ENCODE assay signal across 25 cellular contexts in the genomic region with DNA sequence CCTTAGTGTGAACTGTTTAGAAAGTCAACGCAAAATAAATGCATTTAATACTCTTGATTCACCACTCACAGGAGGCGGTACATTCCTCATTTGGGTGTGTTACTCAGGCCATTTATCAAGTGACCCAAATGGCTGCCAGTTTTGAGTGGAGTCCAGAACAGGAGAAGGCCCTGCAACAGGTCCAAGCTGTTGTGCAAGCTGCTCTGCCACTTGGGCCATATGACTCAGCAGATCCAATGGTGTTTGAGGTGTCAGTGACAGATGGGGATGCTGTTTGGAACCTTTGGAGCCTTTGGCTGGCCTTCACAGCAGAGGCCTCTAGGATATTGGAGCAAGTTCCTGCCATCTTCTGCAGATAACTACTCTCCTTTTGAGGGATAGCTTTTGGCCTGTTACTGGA.
A peak's percentile ranks its signal among the peaks of the same experiment; 100 is the strongest.
DNase-seq lines count a peak whose midpoint lies in the region; ATAC-seq, FAIRE-seq and TF ChIP-seq lines count a peak whose summit lies in the region.
"Had no signal": no experiment of that assay in that cellular context is flagged by ENCODE, and none has a peak within 500 bp of the region (broad histone marks: within the 10 kb centered on the region; RNA-seq: fewer than 3 reads in every experiment).

No MANE protein-coding gene starts in this region.

- no peak for TF ChIP-seq RAD21 in K562 (CRISPR knock-in tag; conservative IDR thresholded peaks at IDR 0.05 in 1 of 2, IDR thresholded peaks at IDR 0.05 in 1 of 2)

- WGBS in K562 (ENCODE audit: insufficient coverage, low coverage, missing lambda C conversion rate): 10% methylated on average over 2 of the region's 2 CpGs

- TF ChIP-seq POLR2A in K562 (conservative IDR thresholded peaks at IDR 0.05): no peak

- no peaks in the 10 kb centered on the region for H3K27me3 ChIP-seq in K562 (ENCODE audit: control insufficient read depth in 2 of 2, insufficient read depth in 2 of 2, low read length in 2 of 2)
- H3K27me3 ChIP-seq: BE2C, BLaER1 had no signal

- H3K4me2 ChIP-seq in K562 (ENCODE audit: insufficient read depth, low read length): no peak overlapping the region
- H3K4me2 ChIP-seq: BLaER1 had no signal

- CTCF ChIA-PET in K562 (lab: Yijun Ruan, JAX; ENCODE audit: low intra/inter-chr PET ratio): no interaction called here

- ATAC-seq in K562: no peak; the same call in 2 of the 3 replicates
- ATAC-seq: GM12878 had no signal

- H3K4me1 ChIP-seq in K562 (replicated peaks in 1 of 2; ENCODE audit: control insufficient read depth in 2 of 2, insufficient read depth in 2 of 2, low read length in 2 of 2): no peaks in the 10 kb centered on the region
- H3K4me1 ChIP-seq: BE2C, BLaER1 had no signal

- H2AFZ ChIP-seq in K562 (ENCODE audit: low read depth, low read length): peak overlapping the region; percentile 15; the same call in 1 of the 2 replicates

- no peak for TF ChIP-seq EP300 in K562 (IDR thresholded peaks at IDR 0.05; ENCODE audit: low read length)

- H3K9me1 ChIP-seq in K562 (ENCODE audit: control insufficient read depth, insufficient read depth, low read length): no peaks in the 10 kb centered on the region

- no peaks in the 10 kb centered on the region for H4K20me1 ChIP-seq in K562 (replicated peaks; ENCODE audit: control insufficient read depth, insufficient read depth, low read length)
- H4K20me1 ChIP-seq: BLaER1 had no signal

- H3K79me2 ChIP-seq in K562 (ENCODE audit: control insufficient read depth, insufficient read depth, low read length): no peaks in the 10 kb centered on the region

- in situ Hi-C loops in K562 (cut with MboI): no loop called here

- no peaks in the 10 kb centered on the region for H3K36me3 ChIP-seq in K562 (ENCODE audit: control insufficient read depth, insufficient read depth, low read length)
- H3K36me3 ChIP-seq: BE2C, BLaER1 had no signal

- DNase-seq in A172 (ENCODE audit: low spot score): peak; percentile 14
- peak in 1 of 4 experiments; percentile 20 for DNase-seq in K562 (ENCODE audit: extremely low read depth in 1 of 4, low spot score in 3 of 4)
- DNase-seq in pons (ENCODE audit: low spot score): peak; percentile 4
- no peak for DNase-seq in kidney glomerular epithelial cell (lab: John Stamatoyannopoulos, UW)
- DNase-seq in foreskin melanocyte: no peak
- DNase-seq: ACHN; BE2C; C1 segment of cervical spinal cord; CD4-positive, alpha-beta memory T cell; CD4-positive, CD25-positive, alpha-beta regulatory T cell; CD8-positive, alpha-beta memory T cell; COR-L47; DMS 273 treated with DMSO at 0.1 percent for 48 hours; DMS153; DMS53; DMS79; DND-41; EL; GDM1 had no signal

- no peak overlapping the region for H3K27ac ChIP-seq in K562 (ENCODE audit: extremely low read depth, low read depth, low read length)
- H3K27ac ChIP-seq: 22Rv1, BLaER1 had no signal

- BruUV-seq in K562 (replicated peaks; lab: Mats Ljungman, UMichigan): no TSS peak

- no peak for TF ChIP-seq CTCF in K562 (IDR thresholded peaks at IDR 0.05 in 2 of 3, conservative IDR thresholded peaks at IDR 0.05 in 1 of 3; ENCODE audit: insufficient read depth in 2 of 3, low read depth in 1 of 3, low read length in 3 of 3)

- FAIRE-seq in K562 (lab: Jason Lieb, UNC): no peak
- FAIRE-seq: A204.1, GM12878, GM12892, GM18507 had no signal

- H3K4me3 ChIP-seq in K562: no peak overlapping the region
- H3K4me3 ChIP-seq: BLaER1, GM12878 had no signal

- no peak overlapping the region for H3K9ac ChIP-seq in K562 (ENCODE audit: insufficient read depth in 1 of 2, low read depth in 2 of 2, low read length in 2 of 2)
- H3K9ac ChIP-seq: BLaER1 had no signal

- no peaks in the 10 kb centered on the region for H3K9me3 ChIP-seq in K562 (replicated peaks; ENCODE audit: control insufficient read depth, insufficient read depth, low read depth, low read length)
- H3K9me3 ChIP-seq: BE2C, BLaER1 had no signal

- intact Hi-C loops in K562 (cut with micrococcal nuclease): no loop called here

- POLR2A ChIA-PET in K562 (lab: Yijun Ruan, JAX): interaction anchor here (1.7 kb wide), 1 partner anchor 16 kb away, joined by 4 read pairs; no protein-coding TSS in a partner anchor

TF ChIP-seq in K562, 482 proteins besides CTCF, POLR2A, EP300 and RAD21:
- TF ChIP-seq NFE2 (IDR thresholded peaks at IDR 0.05; ENCODE audit: low read depth): peak; percentile 46
- peak; percentile 77 for TF ChIP-seq CEBPB (tag; IDR thresholded peaks at IDR 0.05)
- no peak for TF ChIP-seq CEBPG (CRISPR knock-in tag; IDR thresholded peaks at IDR 0.05)
- TF ChIP-seq CEBPG (tag; conservative IDR thresholded peaks at IDR 0.05 in 1 of 2, IDR thresholded peaks at IDR 0.05 in 1 of 2): peak; percentile 28 to 62; a peak in 2 of 4 replicates
- peak; percentile 34; the same call in 1 of the 2 replicates for TF ChIP-seq ZNF316 (IDR thresholded peaks at IDR 0.05)
- peak; percentile 33; the same call in 1 of the 2 replicates for TF ChIP-seq NFE2L1 (tag; IDR thresholded peaks at IDR 0.05; ENCODE audit: borderline replicate concordance, low read depth)
- TF ChIP-seq PRMT5 (CRISPR knock-in tag; IDR thresholded peaks at IDR 0.05): no peak
- TF ChIP-seq ZFP36 (IDR thresholded peaks at IDR 0.05; ENCODE audit: low read depth, low read length, partially characterized antibody): no peak
- TF ChIP-seq, protein P1, sequence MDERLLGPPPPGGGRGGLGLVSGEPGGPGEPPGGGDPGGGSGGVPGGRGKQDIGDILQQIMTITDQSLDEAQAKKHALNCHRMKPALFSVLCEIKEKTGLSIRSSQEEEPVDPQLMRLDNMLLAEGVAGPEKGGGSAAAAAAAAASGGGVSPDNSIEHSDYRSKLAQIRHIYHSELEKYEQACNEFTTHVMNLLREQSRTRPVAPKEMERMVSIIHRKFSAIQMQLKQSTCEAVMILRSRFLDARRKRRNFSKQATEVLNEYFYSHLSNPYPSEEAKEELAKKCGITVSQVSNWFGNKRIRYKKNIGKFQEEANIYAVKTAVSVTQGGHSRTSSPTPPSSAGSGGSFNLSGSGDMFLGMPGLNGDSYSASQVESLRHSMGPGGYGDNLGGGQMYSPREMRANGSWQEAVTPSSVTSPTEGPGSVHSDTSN (CRISPR knock-in tag; IDR thresholded peaks at IDR 0.05; ENCODE audit: low read depth): no peak
- TF ChIP-seq, protein P1 (tag; conservative IDR thresholded peaks at IDR 0.05; ENCODE audit: low read depth): peak; percentile 71
- TF ChIP-seq, protein P2, sequence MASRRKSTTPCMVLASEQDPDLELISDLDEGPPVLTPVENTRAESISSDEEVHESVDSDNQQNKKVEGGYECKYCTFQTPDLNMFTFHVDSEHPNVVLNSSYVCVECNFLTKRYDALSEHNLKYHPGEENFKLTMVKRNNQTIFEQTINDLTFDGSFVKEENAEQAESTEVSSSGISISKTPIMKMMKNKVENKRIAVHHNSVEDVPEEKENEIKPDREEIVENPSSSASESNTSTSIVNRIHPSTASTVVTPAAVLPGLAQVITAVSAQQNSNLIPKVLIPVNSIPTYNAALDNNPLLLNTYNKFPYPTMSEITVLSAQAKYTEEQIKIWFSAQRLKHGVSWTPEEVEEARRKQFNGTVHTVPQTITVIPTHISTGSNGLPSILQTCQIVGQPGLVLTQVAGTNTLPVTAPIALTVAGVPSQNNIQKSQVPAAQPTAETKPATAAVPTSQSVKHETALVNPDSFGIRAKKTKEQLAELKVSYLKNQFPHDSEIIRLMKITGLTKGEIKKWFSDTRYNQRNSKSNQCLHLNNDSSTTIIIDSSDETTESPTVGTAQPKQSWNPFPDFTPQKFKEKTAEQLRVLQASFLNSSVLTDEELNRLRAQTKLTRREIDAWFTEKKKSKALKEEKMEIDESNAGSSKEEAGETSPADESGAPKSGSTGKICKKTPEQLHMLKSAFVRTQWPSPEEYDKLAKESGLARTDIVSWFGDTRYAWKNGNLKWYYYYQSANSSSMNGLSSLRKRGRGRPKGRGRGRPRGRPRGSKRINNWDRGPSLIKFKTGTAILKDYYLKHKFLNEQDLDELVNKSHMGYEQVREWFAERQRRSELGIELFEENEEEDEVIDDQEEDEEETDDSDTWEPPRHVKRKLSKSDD (conservative IDR thresholded peaks at IDR 0.05; ENCODE audit: low read length): no peak
- TF ChIP-seq PHB2 (IDR thresholded peaks at IDR 0.05; ENCODE audit: low read depth): no peak
- peak; percentile 43 for TF ChIP-seq MEIS2 (IDR thresholded peaks at IDR 0.05; ENCODE audit: partially characterized antibody)
- TF ChIP-seq, protein P3, sequence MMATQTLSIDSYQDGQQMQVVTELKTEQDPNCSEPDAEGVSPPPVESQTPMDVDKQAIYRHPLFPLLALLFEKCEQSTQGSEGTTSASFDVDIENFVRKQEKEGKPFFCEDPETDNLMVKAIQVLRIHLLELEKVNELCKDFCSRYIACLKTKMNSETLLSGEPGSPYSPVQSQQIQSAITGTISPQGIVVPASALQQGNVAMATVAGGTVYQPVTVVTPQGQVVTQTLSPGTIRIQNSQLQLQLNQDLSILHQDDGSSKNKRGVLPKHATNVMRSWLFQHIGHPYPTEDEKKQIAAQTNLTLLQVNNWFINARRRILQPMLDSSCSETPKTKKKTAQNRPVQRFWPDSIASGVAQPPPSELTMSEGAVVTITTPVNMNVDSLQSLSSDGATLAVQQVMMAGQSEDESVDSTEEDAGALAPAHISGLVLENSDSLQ (IDR thresholded peaks at IDR 0.05): peak; percentile 15; the same call in 1 of the 2 replicates
- TF ChIP-seq MAFG (tag; conservative IDR thresholded peaks at IDR 0.05): peak; percentile 73

Comparison
In these comparisons a context has a peak if more than half of its experiments do, and no peak if none do; other contexts are left out.
1. DNase-seq: peak in A172 (single experiment) and pons (single experiment); none in kidney glomerular epithelial cell (single experiment) and foreskin melanocyte (single experiment).